ENCODE assay signal across 8 cellular contexts in genomic region chr1:175146535-175147213, GRCh38. TPM values are rescaled to one million over a fixed set of nuclear protein-coding genes. Genes with fewer than 3 reads are reported as not detected.
DNase-seq lines count a peak whose midpoint lies in the region; ATAC-seq and TF ChIP-seq lines count a peak whose summit lies in the region.

No MANE protein-coding gene starts in this region.

- H3K27ac ChIP-seq in Peyer's patch (no peak overlapping the region), neutrophil (no peak overlapping the region), thoracic aorta (no peak overlapping the region)

- no peaks in the 10 kb centered on the region for H3K9me3 Mint-ChIP-seq in activated T-cell treated with anti-CD3 and anti-CD28 coated beads, Interleukin-2, amount 50 U/mL, for 72 hours

- no peaks in the 10 kb centered on the region for H3K4me1 ChIP-seq in Peyer's patch
- H3K4me1 ChIP-seq in neutrophil (ENCODE audit: control insufficient read depth in 1 of 2, insufficient read depth in 1 of 2, low read depth in 1 of 2, low read length in 1 of 2): no peaks in the 10 kb centered on the region
- H3K4me1 ChIP-seq in thoracic aorta (ENCODE audit: control insufficient read depth in 1 of 2, low read depth in 2 of 2): no peaks in the 10 kb centered on the region

- H3K4me3 Mint-ChIP-seq in activated T-cell treated with anti-CD3 and anti-CD28 coated beads, Interleukin-2, amount 50 U/mL, for 72 hours: no peak overlapping the region

- H3K36me3 ChIP-seq in Peyer's patch (no peaks in the 10 kb centered on the region), neutrophil (no peaks in the 10 kb centered on the region), thoracic aorta (no peaks in the 10 kb centered on the region)

- H3K27ac Mint-ChIP-seq in activated T-cell treated with anti-CD3 and anti-CD28 coated beads, Interleukin-2, amount 50 U/mL, for 72 hours: no peak overlapping the region

- H3K9me3 ChIP-seq in Peyer's patch (no peaks in the 10 kb centered on the region), neutrophil (no peaks in the 10 kb centered on the region), thoracic aorta (no peaks in the 10 kb centered on the region)

- H3K27me3 ChIP-seq in Peyer's patch: no peaks in the 10 kb centered on the region
- no peaks in the 10 kb centered on the region for H3K27me3 ChIP-seq in neutrophil
- no peaks in the 10 kb centered on the region for H3K27me3 ChIP-seq in thoracic aorta (replicated peaks; ENCODE audit: insufficient read depth)

- DNase-seq in 8988T: peak; percentile 69
- peak; percentile 73 for DNase-seq in HuH-7 (ENCODE audit: low spot score)
- peak; percentile 59 to 85 (median 71) for DNase-seq in Peyer's patch
- peak; percentile 75 to 78 for DNase-seq in activated T-cell treated with anti-CD3 and anti-CD28 coated beads, Interleukin-2, amount 50 U/mL, for 72 hours
- peak; percentile 41 for DNase-seq in fibroblast of the aortic adventitia (ENCODE audit: low read depth)
- DNase-seq in thoracic aorta (ENCODE audit: low spot score): no peak

- peaks cover 34% of the 10 kb centered on the region for H3K27me3 Mint-ChIP-seq in activated T-cell treated with anti-CD3 and anti-CD28 coated beads, Interleukin-2, amount 50 U/mL, for 72 hours (ENCODE audit: low read depth)

- TF ChIP-seq CTCF in Peyer's patch (IDR thresholded peaks at IDR 0.05) (peak in 5 of 6 experiments; percentile 56 to 84 (median 63)), fibroblast of the aortic adventitia (IDR thresholded peaks at IDR 0.05; ENCODE audit: insufficient read depth, low read length) (peak; percentile 94), neutrophil (IDR thresholded peaks at IDR 0.05) (peak; percentile 67), thoracic aorta (IDR thresholded peaks at IDR 0.05) (peak; percentile 71)

- H3K4me3 ChIP-seq in Peyer's patch (no peak overlapping the region), fibroblast of the aortic adventitia (ENCODE audit: low read depth, low read length) (no peak overlapping the region), neutrophil (ENCODE audit: low read depth in 1 of 2, low read length in 1 of 2) (no peak overlapping the region), thoracic aorta (no peak overlapping the region)

- peak; percentile 34 for ATAC-seq in GM18498 (IDR thresholded peaks at IDR 0.05; ENCODE audit: unreplicated experiment)
- peak; percentile 74 to 79 for ATAC-seq in activated T-cell treated with anti-CD3 and anti-CD28 coated beads, Interleukin-2, amount 50 U/mL, for 72 hours (replicated peaks in 1 of 2)
- peak; percentile 66 for ATAC-seq in thoracic aorta (ENCODE audit: insufficient number of reproducible peaks, low FRiP score, low read depth)

- peaks cover 6% of the 10 kb centered on the region for H3K4me1 Mint-ChIP-seq in activated T-cell treated with anti-CD3 and anti-CD28 coated beads, Interleukin-2, amount 50 U/mL, for 72 hours (ENCODE audit: low read depth)

- TF ChIP-seq POLR2A in Peyer's patch (IDR thresholded peaks at IDR 0.05): no peak

- no peaks in the 10 kb centered on the region for H3K36me3 Mint-ChIP-seq in activated T-cell treated with anti-CD3 and anti-CD28 coated beads, Interleukin-2, amount 50 U/mL, for 72 hours (ENCODE audit: insufficient read depth in 2 of 2)

RNA-seq across cellular contexts. Expression of gene KIAA0040, which starts 45.9 kb away (rescaled TPM):
- total RNA-seq in Peyer's patch (10 to 100 TPM in 2 of 4 donors, 1 to 10 TPM in 2; 9.7 to 52.8 (median 10.3) TPM), fibroblast of the aortic adventitia (ENCODE audit: low replicate concordance) (0.33 and 0.99 TPM in 2 replicates), thoracic aorta (10 to 100 TPM; 20.2 to 93.1 TPM)
- 10 to 100 TPM; 33.4 to 37.4 TPM for total RNA-seq in activated T-cell treated with anti-CD3 and anti-CD28 coated beads, Interleukin-2, amount 50 U/mL, for 72 hours
